In the genomic region with DNA sequence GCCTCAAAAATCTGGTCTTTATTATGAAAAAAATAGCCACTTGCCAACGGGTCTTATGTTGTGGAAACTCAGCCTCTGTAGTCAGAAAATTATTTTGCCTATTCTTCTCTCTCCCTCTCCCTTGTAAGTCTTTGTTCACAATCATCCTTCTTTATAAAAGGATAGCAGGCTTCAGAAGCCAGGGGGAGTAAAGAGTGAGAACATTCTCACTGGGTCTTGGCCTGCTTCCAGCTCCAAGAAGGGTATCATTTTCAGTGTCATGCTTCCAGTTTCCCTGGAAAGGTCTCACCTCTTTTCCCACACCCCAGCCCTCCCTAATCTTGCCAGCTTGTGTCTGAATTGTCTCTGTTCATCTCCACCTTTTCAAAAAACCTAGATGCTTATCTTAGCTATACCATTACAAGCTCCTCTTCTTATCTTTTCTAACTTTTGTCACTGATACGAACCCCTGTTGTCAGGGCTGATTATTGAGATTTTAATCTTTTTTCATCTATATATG, we compare ENCODE assay signal across 1 cellular context.
TF ChIP-seq lines count a peak whose summit lies in the region.

No MANE protein-coding gene starts in this region.

TF ChIP-seq in HepG2, 621 proteins besides CTCF, POLR2A, EP300 and RAD21 (continued from another document):
- no peak for TF ChIP-seq ZNF33B (CRISPR knock-in tag; IDR thresholded peaks at IDR 0.05)
